ENCODE assay signal across 8 cellular contexts in genomic region chr11:2270322-2271076, GRCh38. TPM values are rescaled to one million over a fixed set of nuclear protein-coding genes. Genes with fewer than 3 reads are reported as not detected.
DNase-seq lines count a peak whose midpoint lies in the region; ATAC-seq lines count a peak whose summit lies in the region.

ASCL2 (minus strand) TSS chr11:2270588; CDS start chr11:2270332, 256 bp downstream.

- H3K4me1 Mint-ChIP-seq in activated naive CD4-positive, alpha-beta T cell treated with anti-CD3 and anti-CD28 coated beads, Interleukin-2, amount 10 ng/mL, durations not matched to agents 7 days and 5 days: peaks cover 28% of the 10 kb centered on the region
- peaks cover 22 to 42% of the 10 kb centered on the region in 2 donors for H3K4me1 Mint-ChIP-seq in stimulated activated naive B cell treated with anti-CD40 and anti-IgM and Interleukin-4, amounts not matched to agents 10 μg/mL and 1 μg/mL and 100 μg/mL, for 72 hours

- H3K4me3 Mint-ChIP-seq in activated naive CD4-positive, alpha-beta T cell treated with anti-CD3 and anti-CD28 coated beads, Interleukin-2, amount 10 ng/mL, durations not matched to agents 7 days and 5 days: peak within 1 kb of the TSS; percentile 65
- peak within 1 kb of the TSS; percentile 74 to 79 for H3K4me3 Mint-ChIP-seq in stimulated activated naive B cell treated with anti-CD40 and anti-IgM and Interleukin-4, amounts not matched to agents 10 μg/mL and 1 μg/mL and 100 μg/mL, for 72 hours

- H3K36me3 Mint-ChIP-seq in activated naive CD4-positive, alpha-beta T cell treated with anti-CD3 and anti-CD28 coated beads, Interleukin-2, amount 10 ng/mL, durations not matched to agents 7 days and 5 days: no peaks in the 10 kb centered on the region
- H3K36me3 Mint-ChIP-seq in stimulated activated naive B cell treated with anti-CD40 and anti-IgM and Interleukin-4, amounts not matched to agents 10 μg/mL and 1 μg/mL and 100 μg/mL, for 72 hours: no peaks in the 10 kb centered on the region

- H3K27ac Mint-ChIP-seq in activated naive CD4-positive, alpha-beta T cell treated with anti-CD3 and anti-CD28 coated beads, Interleukin-2, amount 10 ng/mL, durations not matched to agents 7 days and 5 days: peak within 1 kb of the TSS; percentile 52
- peak within 1 kb of the TSS; percentile 75 for H3K27ac Mint-ChIP-seq in stimulated activated naive B cell treated with anti-CD40 and anti-IgM and Interleukin-4, amounts not matched to agents 10 μg/mL and 1 μg/mL and 100 μg/mL, for 72 hours

- H3K9me3 Mint-ChIP-seq in activated naive CD4-positive, alpha-beta T cell treated with anti-CD3 and anti-CD28 coated beads, Interleukin-2, amount 10 ng/mL, durations not matched to agents 7 days and 5 days: no peaks in the 10 kb centered on the region
- no peaks in the 10 kb centered on the region for H3K9me3 Mint-ChIP-seq in stimulated activated naive B cell treated with anti-CD40 and anti-IgM and Interleukin-4, amounts not matched to agents 10 μg/mL and 1 μg/mL and 100 μg/mL, for 72 hours

- H3K27me3 Mint-ChIP-seq in activated naive CD4-positive, alpha-beta T cell treated with anti-CD3 and anti-CD28 coated beads, Interleukin-2, amount 10 ng/mL, durations not matched to agents 7 days and 5 days: peaks cover 96% of the 10 kb centered on the region
- peaks cover 34 to 47% of the 10 kb centered on the region in 2 donors for H3K27me3 Mint-ChIP-seq in stimulated activated naive B cell treated with anti-CD40 and anti-IgM and Interleukin-4, amounts not matched to agents 10 μg/mL and 1 μg/mL and 100 μg/mL, for 72 hours

- CTCF ChIA-PET in activated naive CD4-positive, alpha-beta T cell treated with anti-CD3 and anti-CD28 coated beads, Interleukin-2, amount 10 ng/mL, durations not matched to agents 7 days and 5 days (lab: Charles Lee): interaction anchor here (0.7 to 0.9 kb wide), 2 partner anchors 8 to 152 kb away, joined by 3 read pairs; no protein-coding TSS in a partner anchor

- DNase-seq in NCI-H345 treated with DMSO at 0.1 percent for 48 hours (lab: John Stamatoyannopoulos, UW; ENCODE audit: unreplicated experiment): peak; percentile 8
- DNase-seq in NCI-H345 (lab: John Stamatoyannopoulos, UW): no peak
- DNase-seq in activated naive CD4-positive, alpha-beta T cell treated with anti-CD3 and anti-CD28 coated beads, Interleukin-2, amount 10 ng/mL, durations not matched to agents 7 days and 5 days: no peak
- peak; percentile 29 to 43 for DNase-seq in left colon
- DNase-seq in stimulated activated naive B cell treated with anti-CD40 and anti-IgM and Interleukin-4, amounts not matched to agents 10 μg/mL and 1 μg/mL and 100 μg/mL, for 72 hours: no peak
- no peak for DNase-seq in anterior cingulate cortex (lab: John Stamatoyannopoulos, UW)

- ATAC-seq in left colon (peak; percentile 30), GM21717 (IDR thresholded peaks at IDR 0.05; ENCODE audit: unreplicated experiment) (no peak), GM21367 (IDR thresholded peaks at IDR 0.05; ENCODE audit: unreplicated experiment) (no peak)
- ATAC-seq in stimulated activated naive B cell treated with anti-CD40 and anti-IgM and Interleukin-4, amounts not matched to agents 10 μg/mL and 1 μg/mL and 100 μg/mL, for 72 hours (replicated peaks): no peak

- intact Hi-C loops in left colon (cut with DNase I, micrococcal nuclease): no loop called here

RNA-seq across cellular contexts. Expression of gene ASCL2, which starts in this region (rescaled TPM):
- total RNA-seq in left colon: 10 to 100 TPM in 1 of 2 donors, 1 to 10 TPM in 1; 6.3 to 10.4 TPM

Comparison
In these comparisons a context has a peak if more than half of its experiments do, and no peak if none do; other contexts are left out.
1. DNase-seq: peak in NCI-H345 treated with DMSO at 0.1 percent for 48 hours (single experiment) and left colon (2 of 2); none in NCI-H345 (single experiment), activated naive CD4-positive, alpha-beta T cell treated with anti-CD3 and anti-CD28 coated beads, Interleukin-2, amount 10 ng/mL, durations not matched to agents 7 days and 5 days (single experiment), stimulated activated naive B cell treated with anti-CD40 and anti-IgM and Interleukin-4, amounts not matched to agents 10 μg/mL and 1 μg/mL and 100 μg/mL, for 72 hours (single experiment) and anterior cingulate cortex (0 of 58).